14 cellular contexts compared by ENCODE assay signal in the genomic region with DNA sequence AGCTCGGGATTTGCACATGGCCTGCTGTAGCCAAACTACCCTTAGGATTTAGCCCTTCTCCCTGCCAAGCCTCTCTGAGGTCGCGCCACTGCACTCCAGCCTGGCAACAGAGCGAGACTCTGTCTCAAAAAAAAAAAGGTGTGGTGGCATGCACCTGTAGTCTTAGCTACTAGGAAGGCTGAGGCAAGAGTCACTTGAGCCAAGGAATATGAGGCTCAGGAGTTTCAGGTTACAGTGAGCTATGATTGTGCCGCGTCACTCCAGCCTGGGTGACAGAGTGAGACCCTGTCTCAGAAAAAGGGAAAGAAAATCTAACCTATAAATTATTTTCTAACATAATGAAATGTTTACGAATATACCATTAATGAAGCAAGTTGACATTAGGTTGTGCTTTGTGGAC. TPM values are rescaled to one million over a fixed set of nuclear protein-coding genes. Genes with fewer than 3 reads are reported as not detected.
DNase-seq lines count a peak whose midpoint lies in the region; ATAC-seq and TF ChIP-seq lines count a peak whose summit lies in the region.
"Had no signal": no experiment of that assay in that cellular context is flagged by ENCODE, and none has a peak within 500 bp of the region (broad histone marks: within the 10 kb centered on the region; RNA-seq: fewer than 3 reads in every experiment).

No MANE protein-coding gene starts in this region.

- H3K4me3 ChIP-seq in endodermal cell (ENCODE audit: low read length) (no peak overlapping the region), esophagus squamous epithelium (no peak overlapping the region)
- H3K4me3 ChIP-seq: BLaER1 had no signal

- no peak overlapping the region for H3K9ac ChIP-seq in endodermal cell (ENCODE audit: extremely low read depth, low read length, poor library complexity, severe bottlenecking)
- H3K9ac ChIP-seq: BLaER1 had no signal

- H3K36me3 ChIP-seq in endodermal cell (ENCODE audit: control insufficient read depth, insufficient read depth, low read length) (no peaks in the 10 kb centered on the region), esophagus squamous epithelium (no peaks in the 10 kb centered on the region)
- H3K36me3 ChIP-seq: BLaER1 had no signal

- ATAC-seq in HG03354 (IDR thresholded peaks at IDR 0.05; ENCODE audit: poor library complexity, severe bottlenecking, unreplicated experiment), result no peak

- H3K4me1 ChIP-seq in endodermal cell (ENCODE audit: control insufficient read depth, insufficient read depth, low read length) (peaks cover 4% of the 10 kb centered on the region), esophagus squamous epithelium (no peaks in the 10 kb centered on the region)
- H3K4me1 ChIP-seq: BLaER1, Caco-2 had no signal

- H3K27ac ChIP-seq in endodermal cell (ENCODE audit: low read depth, low read length) (no peak overlapping the region), esophagus squamous epithelium (no peak overlapping the region)
- H3K27ac ChIP-seq: 22Rv1, BLaER1 had no signal

- WGBS in endodermal cell (ENCODE audit: insufficient coverage in 1 of 2, insufficient read length in 1 of 2), 2 experiments, result 89% methylated on average over 6 of the region's 7 CpGs; no CpG with 5 or more reads in 1 of the 2 experiments
- WGBS in esophagus squamous epithelium, 2 donors, result 83 to 85% methylated on average over 7 of the region's 7 CpGs

- intact Hi-C loops in esophagus squamous epithelium (cut with DNase I), result no loop called here

- peak overlapping the region; percentile 41 for H3K27ac Mint-ChIP-seq in endodermal cell
- H3K27ac Mint-ChIP-seq: CD8-positive, alpha-beta memory T cell; IgD-negative memory B cell had no signal

- no peaks in the 10 kb centered on the region for H3K9me3 Mint-ChIP-seq in endodermal cell
- H3K9me3 Mint-ChIP-seq: CD8-positive, alpha-beta memory T cell had no signal

- peaks cover 8% of the 10 kb centered on the region for H3K27me3 Mint-ChIP-seq in endodermal cell (ENCODE audit: insufficient read depth)

- H3K4me3 Mint-ChIP-seq in endodermal cell, result no peak overlapping the region
- H3K4me3 Mint-ChIP-seq: CD8-positive, alpha-beta memory T cell; IgD-negative memory B cell had no signal

- H3K4me1 Mint-ChIP-seq in endodermal cell, result peaks cover 55% of the 10 kb centered on the region
- H3K4me1 Mint-ChIP-seq: CD8-positive, alpha-beta memory T cell; IgD-negative memory B cell had no signal

- H3K27me3 ChIP-seq in endodermal cell (ENCODE audit: control insufficient read depth, insufficient read depth, low read length, poor library complexity, severe bottlenecking), result no peaks in the 10 kb centered on the region
- peaks cover 0 to 42% (median 0%) of the 10 kb centered on the region in 4 donors for H3K27me3 ChIP-seq in esophagus squamous epithelium
- H3K27me3 ChIP-seq: BLaER1 had no signal

- TF ChIP-seq CTCF in endodermal cell (conservative IDR thresholded peaks at IDR 0.05), result no peak
- no peak for TF ChIP-seq CTCF in esophagus squamous epithelium (IDR thresholded peaks at IDR 0.05)

- TF ChIP-seq POLR2A in esophagus squamous epithelium (IDR thresholded peaks at IDR 0.05), result no peak

- H3K9me3 ChIP-seq in endodermal cell (ENCODE audit: control insufficient read depth, low read length) (no peaks in the 10 kb centered on the region), esophagus squamous epithelium (no peaks in the 10 kb centered on the region)
- H3K9me3 ChIP-seq: BLaER1, Caco-2 had no signal

- H3K36me3 Mint-ChIP-seq in endodermal cell (ENCODE audit: low read depth), result no peaks in the 10 kb centered on the region
- H3K36me3 Mint-ChIP-seq: CD8-positive, alpha-beta memory T cell; IgD-negative memory B cell had no signal

- DNase-seq in NCI-H2171 treated with DMSO at 0.1 percent for 48 hours (lab: John Stamatoyannopoulos, UW) (peak; percentile 77), NCI-H2171 (lab: John Stamatoyannopoulos, UW) (no peak), NCI-H2107 (lab: John Stamatoyannopoulos, UW) (peak; percentile 30), endodermal cell (no peak), esophagus squamous epithelium (lab: John Stamatoyannopoulos, UW) (no peak)
- DNase-seq in activated naive CD4-positive, alpha-beta T cell treated with anti-CD3 and anti-CD28 coated beads, Interleukin-2, amount 50 U/mL, for 16 hours, result no peak
- DNase-seq: Caco-2; CD8-positive, alpha-beta memory T cell had no signal

RNA-seq across cellular contexts. Expression of a gene that starts 29.7 kb away (rescaled TPM):
- 1 to 10 TPM; 1.1 to 1.2 TPM for total RNA-seq in endodermal cell
- 1.0 TPM for polyA plus RNA-seq in endodermal cell (2013, experiment 1 of 2)
- 0.79 TPM for polyA plus RNA-seq in endodermal cell (2013, experiment 2 of 2)
- total RNA-seq in esophagus squamous epithelium, result not detected
- total RNA-seq: Caco-2; CD8-positive, alpha-beta memory T cell; Daoy; HT1080 had no signal
- polyA plus RNA-seq: CD8-positive, alpha-beta memory T cell; IgD-negative memory B cell had no signal

Comparison
In these comparisons a context has a peak if more than half of its experiments do, and no peak if none do; other contexts are left out.
1. DNase-seq: peak in NCI-H2171 treated with DMSO at 0.1 percent for 48 hours (single experiment) and NCI-H2107 (single experiment); none in NCI-H2171 (single experiment), endodermal cell (single experiment), esophagus squamous epithelium (single experiment) and activated naive CD4-positive, alpha-beta T cell treated with anti-CD3 and anti-CD28 coated beads, Interleukin-2, amount 50 U/mL, for 16 hours (single experiment).